Comparison of ENCODE assay signal across 1 cellular context in the genomic region with DNA sequence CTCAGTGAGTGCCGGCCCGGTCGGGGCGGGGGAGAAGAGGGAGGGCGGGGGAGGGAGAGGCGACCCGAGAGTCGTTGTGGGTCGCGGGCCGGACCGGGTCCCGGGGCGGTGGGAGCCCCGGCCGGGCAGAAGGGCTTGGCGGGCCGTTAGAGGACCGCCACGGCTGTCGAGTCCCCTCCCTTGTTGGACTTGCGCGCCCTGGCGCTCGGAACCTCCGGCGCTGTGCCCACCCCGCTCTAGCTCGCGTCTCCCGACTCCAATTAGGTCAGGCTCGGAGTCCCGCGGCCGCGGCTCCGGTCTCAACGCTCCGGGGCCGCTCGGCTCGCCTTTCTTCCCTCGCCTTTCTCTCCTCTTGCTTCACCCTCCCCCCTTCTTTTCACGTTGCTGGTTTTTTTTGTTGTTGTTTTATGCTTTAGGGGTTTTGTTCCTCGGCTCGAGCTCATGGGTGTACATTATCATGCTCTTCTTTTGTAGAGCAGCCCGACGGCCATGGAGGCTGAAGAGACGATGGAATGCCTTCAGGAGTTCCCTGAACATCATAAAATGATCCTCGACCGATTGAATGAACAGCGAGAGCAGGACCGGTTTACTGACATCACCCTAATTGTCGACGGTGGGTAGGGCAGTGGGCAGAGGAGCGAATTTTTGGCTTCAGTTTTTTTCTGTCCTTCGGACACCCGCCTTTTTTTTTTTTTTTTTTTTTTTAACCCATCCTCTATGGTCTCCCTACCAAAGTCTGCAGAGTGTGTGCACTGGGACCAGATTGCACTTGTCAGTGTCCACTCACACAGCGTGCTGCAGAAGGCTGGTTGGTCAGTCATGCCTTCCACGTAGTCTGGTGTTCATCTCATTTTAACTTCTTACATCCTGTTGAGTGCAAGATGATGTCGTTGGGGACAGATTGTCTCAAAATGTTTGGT.
TF ChIP-seq lines count a peak whose summit lies in the region.

No MANE protein-coding gene starts in this region.

TF ChIP-seq in HepG2, 621 proteins besides CTCF, POLR2A, EP300 and RAD21 (continued from another document and continues in another):
- TF ChIP-seq, protein P1, sequence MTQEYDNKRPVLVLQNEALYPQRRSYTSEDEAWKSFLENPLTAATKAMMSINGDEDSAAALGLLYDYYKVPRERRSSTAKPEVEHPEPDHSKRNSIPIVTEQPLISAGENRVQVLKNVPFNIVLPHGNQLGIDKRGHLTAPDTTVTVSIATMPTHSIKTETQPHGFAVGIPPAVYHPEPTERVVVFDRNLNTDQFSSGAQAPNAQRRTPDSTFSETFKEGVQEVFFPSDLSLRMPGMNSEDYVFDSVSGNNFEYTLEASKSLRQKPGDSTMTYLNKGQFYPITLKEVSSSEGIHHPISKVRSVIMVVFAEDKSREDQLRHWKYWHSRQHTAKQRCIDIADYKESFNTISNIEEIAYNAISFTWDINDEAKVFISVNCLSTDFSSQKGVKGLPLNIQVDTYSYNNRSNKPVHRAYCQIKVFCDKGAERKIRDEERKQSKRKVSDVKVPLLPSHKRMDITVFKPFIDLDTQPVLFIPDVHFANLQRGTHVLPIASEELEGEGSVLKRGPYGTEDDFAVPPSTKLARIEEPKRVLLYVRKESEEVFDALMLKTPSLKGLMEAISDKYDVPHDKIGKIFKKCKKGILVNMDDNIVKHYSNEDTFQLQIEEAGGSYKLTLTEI (CRISPR knock-in tag; conservative IDR thresholded peaks at IDR 0.05) = no peak
- TF ChIP-seq PHF8 (CRISPR knock-in tag; IDR thresholded peaks at IDR 0.05) (no peak; the same call in none of the 2 replicates), ZFP36 (IDR thresholded peaks at IDR 0.05; ENCODE audit: borderline replicate concordance, low read depth, low read length, partially characterized antibody) (no peak), KDM2A (CRISPR knock-in tag; IDR thresholded peaks at IDR 0.05; ENCODE audit: borderline replicate concordance, low read depth) (peak; percentile 80; the same call in 1 of the 2 replicates), MAZ (IDR thresholded peaks at IDR 0.05; ENCODE audit: borderline replicate concordance, low read depth, low read length) (peak; percentile 91; the same call in 1 of the 2 replicates), MAZ (CRISPR knock-in tag; IDR thresholded peaks at IDR 0.05; ENCODE audit: low read depth) (no peak), FOXA3 (CRISPR knock-in tag; IDR thresholded peaks at IDR 0.05) (no peak), GZF1 (CRISPR knock-in tag; IDR thresholded peaks at IDR 0.05) (no peak), SOX5 (CRISPR knock-in tag; IDR thresholded peaks at IDR 0.05; ENCODE audit: borderline replicate concordance) (no peak), KLF15 (CRISPR knock-in tag; IDR thresholded peaks at IDR 0.05; ENCODE audit: borderline replicate concordance) (no peak), BCL6 (CRISPR knock-in tag; IDR thresholded peaks at IDR 0.05) (no peak), HDAC1 (CRISPR knock-in tag; IDR thresholded peaks at IDR 0.05) (peak; percentile 0; the same call in 1 of the 2 replicates), MLLT10 (CRISPR knock-in tag; IDR thresholded peaks at IDR 0.05) (no peak), CEBPG (CRISPR knock-in tag; IDR thresholded peaks at IDR 0.05) (no peak)
- TF ChIP-seq, protein P2, sequence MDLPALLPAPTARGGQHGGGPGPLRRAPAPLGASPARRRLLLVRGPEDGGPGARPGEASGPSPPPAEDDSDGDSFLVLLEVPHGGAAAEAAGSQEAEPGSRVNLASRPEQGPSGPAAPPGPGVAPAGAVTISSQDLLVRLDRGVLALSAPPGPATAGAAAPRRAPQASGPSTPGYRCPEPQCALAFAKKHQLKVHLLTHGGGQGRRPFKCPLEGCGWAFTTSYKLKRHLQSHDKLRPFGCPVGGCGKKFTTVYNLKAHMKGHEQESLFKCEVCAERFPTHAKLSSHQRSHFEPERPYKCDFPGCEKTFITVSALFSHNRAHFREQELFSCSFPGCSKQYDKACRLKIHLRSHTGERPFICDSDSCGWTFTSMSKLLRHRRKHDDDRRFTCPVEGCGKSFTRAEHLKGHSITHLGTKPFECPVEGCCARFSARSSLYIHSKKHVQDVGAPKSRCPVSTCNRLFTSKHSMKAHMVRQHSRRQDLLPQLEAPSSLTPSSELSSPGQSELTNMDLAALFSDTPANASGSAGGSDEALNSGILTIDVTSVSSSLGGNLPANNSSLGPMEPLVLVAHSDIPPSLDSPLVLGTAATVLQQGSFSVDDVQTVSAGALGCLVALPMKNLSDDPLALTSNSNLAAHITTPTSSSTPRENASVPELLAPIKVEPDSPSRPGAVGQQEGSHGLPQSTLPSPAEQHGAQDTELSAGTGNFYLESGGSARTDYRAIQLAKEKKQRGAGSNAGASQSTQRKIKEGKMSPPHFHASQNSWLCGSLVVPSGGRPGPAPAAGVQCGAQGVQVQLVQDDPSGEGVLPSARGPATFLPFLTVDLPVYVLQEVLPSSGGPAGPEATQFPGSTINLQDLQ (CRISPR knock-in tag; IDR thresholded peaks at IDR 0.05) = no peak
- TF ChIP-seq, protein P3, sequence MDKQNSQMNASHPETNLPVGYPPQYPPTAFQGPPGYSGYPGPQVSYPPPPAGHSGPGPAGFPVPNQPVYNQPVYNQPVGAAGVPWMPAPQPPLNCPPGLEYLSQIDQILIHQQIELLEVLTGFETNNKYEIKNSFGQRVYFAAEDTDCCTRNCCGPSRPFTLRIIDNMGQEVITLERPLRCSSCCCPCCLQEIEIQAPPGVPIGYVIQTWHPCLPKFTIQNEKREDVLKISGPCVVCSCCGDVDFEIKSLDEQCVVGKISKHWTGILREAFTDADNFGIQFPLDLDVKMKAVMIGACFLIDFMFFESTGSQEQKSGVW (CRISPR knock-in tag; IDR thresholded peaks at IDR 0.05; ENCODE audit: borderline replicate concordance) = no peak
- TF ChIP-seq, protein P4, sequence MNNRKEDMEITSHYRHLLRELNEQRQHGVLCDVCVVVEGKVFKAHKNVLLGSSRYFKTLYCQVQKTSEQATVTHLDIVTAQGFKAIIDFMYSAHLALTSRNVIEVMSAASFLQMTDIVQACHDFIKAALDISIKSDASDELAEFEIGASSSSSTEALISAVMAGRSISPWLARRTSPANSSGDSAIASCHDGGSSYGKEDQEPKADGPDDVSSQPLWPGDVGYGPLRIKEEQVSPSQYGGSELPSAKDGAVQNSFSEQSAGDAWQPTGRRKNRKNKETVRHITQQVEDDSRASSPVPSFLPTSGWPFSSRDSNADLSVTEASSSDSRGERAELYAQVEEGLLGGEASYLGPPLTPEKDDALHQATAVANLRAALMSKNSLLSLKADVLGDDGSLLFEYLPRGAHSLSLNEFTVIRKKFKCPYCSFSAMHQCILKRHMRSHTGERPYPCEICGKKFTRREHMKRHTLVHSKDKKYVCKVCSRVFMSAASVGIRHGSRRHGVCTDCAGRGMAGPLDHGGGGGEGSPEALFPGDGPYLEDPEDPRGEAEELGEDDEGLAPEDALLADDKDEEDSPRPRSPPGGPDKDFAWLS (CRISPR knock-in tag; IDR thresholded peaks at IDR 0.05; ENCODE audit: borderline replicate concordance) = no peak
- TF ChIP-seq, protein P5, sequence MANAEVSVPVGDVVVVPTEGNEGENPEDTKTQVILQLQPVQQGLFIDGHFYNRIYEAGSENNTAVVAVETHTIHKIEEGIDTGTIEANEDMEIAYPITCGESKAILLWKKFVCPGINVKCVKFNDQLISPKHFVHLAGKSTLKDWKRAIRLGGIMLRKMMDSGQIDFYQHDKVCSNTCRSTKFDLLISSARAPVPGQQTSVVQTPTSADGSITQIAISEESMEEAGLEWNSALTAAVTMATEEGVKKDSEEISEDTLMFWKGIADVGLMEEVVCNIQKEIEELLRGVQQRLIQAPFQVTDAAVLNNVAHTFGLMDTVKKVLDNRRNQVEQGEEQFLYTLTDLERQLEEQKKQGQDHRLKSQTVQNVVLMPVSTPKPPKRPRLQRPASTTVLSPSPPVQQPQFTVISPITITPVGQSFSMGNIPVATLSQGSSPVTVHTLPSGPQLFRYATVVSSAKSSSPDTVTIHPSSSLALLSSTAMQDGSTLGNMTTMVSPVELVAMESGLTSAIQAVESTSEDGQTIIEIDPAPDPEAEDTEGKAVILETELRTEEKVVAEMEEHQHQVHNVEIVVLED (CRISPR knock-in tag; IDR thresholded peaks at IDR 0.05; ENCODE audit: borderline replicate concordance) = no peak; the same call in 1 of the 2 replicates
- TF ChIP-seq, protein P6, sequence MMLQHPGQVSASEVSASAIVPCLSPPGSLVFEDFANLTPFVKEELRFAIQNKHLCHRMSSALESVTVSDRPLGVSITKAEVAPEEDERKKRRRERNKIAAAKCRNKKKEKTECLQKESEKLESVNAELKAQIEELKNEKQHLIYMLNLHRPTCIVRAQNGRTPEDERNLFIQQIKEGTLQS (CRISPR knock-in tag; IDR thresholded peaks at IDR 0.05) = no peak
- TF ChIP-seq, protein P7, sequence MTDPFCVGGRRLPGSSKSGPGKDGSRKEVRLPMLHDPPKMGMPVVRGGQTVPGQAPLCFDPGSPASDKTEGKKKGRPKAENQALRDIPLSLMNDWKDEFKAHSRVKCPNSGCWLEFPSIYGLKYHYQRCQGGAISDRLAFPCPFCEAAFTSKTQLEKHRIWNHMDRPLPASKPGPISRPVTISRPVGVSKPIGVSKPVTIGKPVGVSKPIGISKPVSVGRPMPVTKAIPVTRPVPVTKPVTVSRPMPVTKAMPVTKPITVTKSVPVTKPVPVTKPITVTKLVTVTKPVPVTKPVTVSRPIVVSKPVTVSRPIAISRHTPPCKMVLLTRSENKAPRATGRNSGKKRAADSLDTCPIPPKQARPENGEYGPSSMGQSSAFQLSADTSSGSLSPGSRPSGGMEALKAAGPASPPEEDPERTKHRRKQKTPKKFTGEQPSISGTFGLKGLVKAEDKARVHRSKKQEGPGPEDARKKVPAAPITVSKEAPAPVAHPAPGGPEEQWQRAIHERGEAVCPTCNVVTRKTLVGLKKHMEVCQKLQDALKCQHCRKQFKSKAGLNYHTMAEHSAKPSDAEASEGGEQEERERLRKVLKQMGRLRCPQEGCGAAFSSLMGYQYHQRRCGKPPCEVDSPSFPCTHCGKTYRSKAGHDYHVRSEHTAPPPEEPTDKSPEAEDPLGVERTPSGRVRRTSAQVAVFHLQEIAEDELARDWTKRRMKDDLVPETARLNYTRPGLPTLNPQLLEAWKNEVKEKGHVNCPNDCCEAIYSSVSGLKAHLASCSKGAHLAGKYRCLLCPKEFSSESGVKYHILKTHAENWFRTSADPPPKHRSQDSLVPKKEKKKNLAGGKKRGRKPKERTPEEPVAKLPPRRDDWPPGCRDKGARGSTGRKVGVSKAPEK (CRISPR knock-in tag; IDR thresholded peaks at IDR 0.05; ENCODE audit: borderline replicate concordance) = no peak
- TF ChIP-seq, protein P8, sequence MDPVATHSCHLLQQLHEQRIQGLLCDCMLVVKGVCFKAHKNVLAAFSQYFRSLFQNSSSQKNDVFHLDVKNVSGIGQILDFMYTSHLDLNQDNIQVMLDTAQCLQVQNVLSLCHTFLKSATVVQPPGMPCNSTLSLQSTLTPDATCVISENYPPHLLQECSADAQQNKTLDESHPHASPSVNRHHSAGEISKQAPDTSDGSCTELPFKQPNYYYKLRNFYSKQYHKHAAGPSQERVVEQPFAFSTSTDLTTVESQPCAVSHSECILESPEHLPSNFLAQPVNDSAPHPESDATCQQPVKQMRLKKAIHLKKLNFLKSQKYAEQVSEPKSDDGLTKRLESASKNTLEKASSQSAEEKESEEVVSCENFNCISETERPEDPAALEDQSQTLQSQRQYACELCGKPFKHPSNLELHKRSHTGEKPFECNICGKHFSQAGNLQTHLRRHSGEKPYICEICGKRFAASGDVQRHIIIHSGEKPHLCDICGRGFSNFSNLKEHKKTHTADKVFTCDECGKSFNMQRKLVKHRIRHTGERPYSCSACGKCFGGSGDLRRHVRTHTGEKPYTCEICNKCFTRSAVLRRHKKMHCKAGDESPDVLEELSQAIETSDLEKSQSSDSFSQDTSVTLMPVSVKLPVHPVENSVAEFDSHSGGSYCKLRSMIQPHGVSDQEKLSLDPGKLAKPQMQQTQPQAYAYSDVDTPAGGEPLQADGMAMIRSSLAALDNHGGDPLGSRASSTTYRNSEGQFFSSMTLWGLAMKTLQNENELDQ (CRISPR knock-in tag; IDR thresholded peaks at IDR 0.05; ENCODE audit: borderline replicate concordance) = no peak
- TF ChIP-seq, protein P9, sequence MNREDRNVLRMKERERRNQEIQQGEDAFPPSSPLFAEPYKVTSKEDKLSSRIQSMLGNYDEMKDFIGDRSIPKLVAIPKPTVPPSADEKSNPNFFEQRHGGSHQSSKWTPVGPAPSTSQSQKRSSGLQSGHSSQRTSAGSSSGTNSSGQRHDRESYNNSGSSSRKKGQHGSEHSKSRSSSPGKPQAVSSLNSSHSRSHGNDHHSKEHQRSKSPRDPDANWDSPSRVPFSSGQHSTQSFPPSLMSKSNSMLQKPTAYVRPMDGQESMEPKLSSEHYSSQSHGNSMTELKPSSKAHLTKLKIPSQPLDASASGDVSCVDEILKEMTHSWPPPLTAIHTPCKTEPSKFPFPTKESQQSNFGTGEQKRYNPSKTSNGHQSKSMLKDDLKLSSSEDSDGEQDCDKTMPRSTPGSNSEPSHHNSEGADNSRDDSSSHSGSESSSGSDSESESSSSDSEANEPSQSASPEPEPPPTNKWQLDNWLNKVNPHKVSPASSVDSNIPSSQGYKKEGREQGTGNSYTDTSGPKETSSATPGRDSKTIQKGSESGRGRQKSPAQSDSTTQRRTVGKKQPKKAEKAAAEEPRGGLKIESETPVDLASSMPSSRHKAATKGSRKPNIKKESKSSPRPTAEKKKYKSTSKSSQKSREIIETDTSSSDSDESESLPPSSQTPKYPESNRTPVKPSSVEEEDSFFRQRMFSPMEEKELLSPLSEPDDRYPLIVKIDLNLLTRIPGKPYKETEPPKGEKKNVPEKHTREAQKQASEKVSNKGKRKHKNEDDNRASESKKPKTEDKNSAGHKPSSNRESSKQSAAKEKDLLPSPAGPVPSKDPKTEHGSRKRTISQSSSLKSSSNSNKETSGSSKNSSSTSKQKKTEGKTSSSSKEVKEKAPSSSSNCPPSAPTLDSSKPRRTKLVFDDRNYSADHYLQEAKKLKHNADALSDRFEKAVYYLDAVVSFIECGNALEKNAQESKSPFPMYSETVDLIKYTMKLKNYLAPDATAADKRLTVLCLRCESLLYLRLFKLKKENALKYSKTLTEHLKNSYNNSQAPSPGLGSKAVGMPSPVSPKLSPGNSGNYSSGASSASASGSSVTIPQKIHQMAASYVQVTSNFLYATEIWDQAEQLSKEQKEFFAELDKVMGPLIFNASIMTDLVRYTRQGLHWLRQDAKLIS (CRISPR knock-in tag; IDR thresholded peaks at IDR 0.05) = no peak
- TF ChIP-seq, protein P10, sequence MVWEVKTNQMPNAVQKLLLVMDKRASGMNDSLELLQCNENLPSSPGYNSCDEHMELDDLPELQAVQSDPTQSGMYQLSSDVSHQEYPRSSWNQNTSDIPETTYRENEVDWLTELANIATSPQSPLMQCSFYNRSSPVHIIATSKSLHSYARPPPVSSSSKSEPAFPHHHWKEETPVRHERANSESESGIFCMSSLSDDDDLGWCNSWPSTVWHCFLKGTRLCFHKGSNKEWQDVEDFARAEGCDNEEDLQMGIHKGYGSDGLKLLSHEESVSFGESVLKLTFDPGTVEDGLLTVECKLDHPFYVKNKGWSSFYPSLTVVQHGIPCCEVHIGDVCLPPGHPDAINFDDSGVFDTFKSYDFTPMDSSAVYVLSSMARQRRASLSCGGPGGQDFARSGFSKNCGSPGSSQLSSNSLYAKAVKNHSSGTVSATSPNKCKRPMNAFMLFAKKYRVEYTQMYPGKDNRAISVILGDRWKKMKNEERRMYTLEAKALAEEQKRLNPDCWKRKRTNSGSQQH (CRISPR knock-in tag; IDR thresholded peaks at IDR 0.05; ENCODE audit: low read depth) = no peak
